Comparison of ENCODE assay signal across 14 cellular contexts in the genomic region with DNA sequence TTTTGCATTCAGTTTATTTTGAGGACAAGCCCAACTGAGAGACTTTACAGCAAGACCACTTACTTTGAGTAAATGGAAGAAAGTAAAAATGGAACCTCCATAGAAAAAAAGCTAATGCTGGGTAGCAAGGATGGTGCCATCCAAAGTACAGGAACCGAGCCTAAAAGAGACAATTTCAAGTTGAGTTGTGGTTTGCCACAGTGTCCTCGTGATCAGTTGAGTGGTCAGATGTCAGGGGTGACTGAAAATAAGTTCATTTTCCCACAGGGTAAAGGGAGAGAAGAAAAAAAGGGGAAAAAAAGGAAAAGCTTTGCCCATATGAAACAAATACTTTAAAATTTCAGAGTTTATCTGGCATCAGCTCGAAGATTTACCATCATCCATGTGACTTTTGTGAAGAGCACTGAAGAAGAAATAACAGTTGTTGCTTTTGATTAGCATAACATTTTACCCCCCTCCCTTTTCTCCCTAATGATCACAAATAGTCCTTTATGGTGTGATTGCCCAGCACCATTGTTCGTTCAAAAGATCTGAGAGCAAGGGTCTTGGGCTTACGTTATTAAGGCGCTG.
DNase-seq lines count a peak whose midpoint lies in the region; ATAC-seq and TF ChIP-seq lines count a peak whose summit lies in the region.
"Had no signal": no experiment of that assay in that cellular context is flagged by ENCODE, and none has a peak within 500 bp of the region (broad histone marks: within the 10 kb centered on the region; RNA-seq: fewer than 3 reads in every experiment).

No MANE protein-coding gene starts in this region.

- H3K9me3 ChIP-seq in hepatocyte (ENCODE audit: low read depth) (no peaks in the 10 kb centered on the region), subcutaneous abdominal adipose tissue (ENCODE audit: control insufficient read depth in 5 of 5, low read length in 5 of 5) (no peaks in the 10 kb centered on the region)

- no peaks in the 10 kb centered on the region for H3K36me3 ChIP-seq in hepatocyte (replicated peaks; ENCODE audit: insufficient read depth, low read depth)
- H3K36me3 ChIP-seq in subcutaneous abdominal adipose tissue (ENCODE audit: control insufficient read depth in 5 of 5, insufficient read depth in 5 of 5, low read length in 5 of 5): no peaks in the 10 kb centered on the region
- H3K36me3 ChIP-seq: MG63 had no signal

- no peaks in the 10 kb centered on the region for H3K27me3 ChIP-seq in hepatocyte
- H3K27me3 ChIP-seq in subcutaneous abdominal adipose tissue (ENCODE audit: control insufficient read depth in 5 of 5, insufficient read depth in 4 of 5, low read length in 5 of 5): no peaks in the 10 kb centered on the region
- H3K27me3 ChIP-seq: MG63 had no signal

- no peak for ATAC-seq in activated CD8-positive, alpha-beta T cell treated with anti-CD3 and anti-CD28 coated beads, Interleukin-2, amount 10 ng/mL, durations not matched to agents 7 days and 5 days
- ATAC-seq in activated CD8-positive, alpha-beta T cell treated with anti-CD3 and anti-CD28 coated beads for 36 hours: no peak
- no peak for ATAC-seq in HG03521 (IDR thresholded peaks at IDR 0.05; ENCODE audit: unreplicated experiment)

- peak; percentile 25 for DNase-seq in activated CD8-positive, alpha-beta T cell treated with anti-CD3 and anti-CD28 coated beads, Interleukin-2, amount 10 ng/mL, durations not matched to agents 7 days and 5 days
- no peak for DNase-seq in activated CD8-positive, alpha-beta T cell treated with anti-CD3 and anti-CD28 coated beads for 36 hours
- DNase-seq in NOMO-1 treated with DMSO at 0.1 percent for 48 hours (lab: John Stamatoyannopoulos, UW; ENCODE audit: unreplicated experiment): peak; percentile 22
- no peak for DNase-seq in hepatocyte (ENCODE audit: low spot score)
- DNase-seq in iPS-NIHi7 (ENCODE audit: extremely low spot score): no peak
- DNase-seq in SKM-1 (lab: John Stamatoyannopoulos, UW; ENCODE audit: unreplicated experiment): no peak
- DNase-seq: ACHN; activated B cell treated with CpG ODN at 0.5 μM for 24 hours; central memory CD4-positive, alpha-beta T cell; stimulated activated CD4-positive, alpha-beta T cell treated with anti-CD3 and anti-CD28 coated beads, Interleukin-4, amount 100 ng/mL, for 24 hours had no signal

- H3K4me3 ChIP-seq in hepatocyte (no peak overlapping the region), subcutaneous abdominal adipose tissue (ENCODE audit: low read depth in 1 of 5, low read length in 5 of 5) (peak overlapping the region in 1 of 5 donors; percentile 66)
- H3K4me3 ChIP-seq: MG63 had no signal

- POLR2A ChIA-PET in activated CD8-positive, alpha-beta T cell treated with anti-CD3 and anti-CD28 coated beads, Interleukin-2, amount 10 ng/mL, durations not matched to agents 7 days and 5 days (lab: Charles Lee): no interaction called here
- POLR2A ChIA-PET in activated CD8-positive, alpha-beta T cell treated with anti-CD3 and anti-CD28 coated beads for 36 hours (lab: Charles Lee): no interaction called here

- H3K4me2 ChIP-seq in hepatocyte: no peak overlapping the region

- no peaks in the 10 kb centered on the region for H3K79me2 ChIP-seq in hepatocyte

- CTCF ChIA-PET in activated CD8-positive, alpha-beta T cell treated with anti-CD3 and anti-CD28 coated beads, Interleukin-2, amount 10 ng/mL, durations not matched to agents 7 days and 5 days (lab: Charles Lee): interaction anchor here (1.1 to 1.9 kb wide), 3 partner anchors 18 to 144 kb away, joined by 4 read pairs; no protein-coding TSS in a partner anchor
- CTCF ChIA-PET in activated CD8-positive, alpha-beta T cell treated with anti-CD3 and anti-CD28 coated beads for 36 hours (lab: Charles Lee): interaction anchor here (2.2 kb wide), 1 partner anchor 308 kb away, joined by 5 read pairs; no protein-coding TSS in a partner anchor

- WGBS in hepatocyte (ENCODE audit: low lambda C conversion rate, missing lambda C conversion rate): 91% methylated on average over 6 of the region's 6 CpGs

- H3K4me3 Mint-ChIP-seq in activated CD8-positive, alpha-beta T cell treated with anti-CD3 and anti-CD28 coated beads, Interleukin-2, amount 10 ng/mL, durations not matched to agents 7 days and 5 days: no peak overlapping the region
- no peak overlapping the region for H3K4me3 Mint-ChIP-seq in activated CD8-positive, alpha-beta T cell treated with anti-CD3 and anti-CD28 coated beads for 36 hours
- H3K4me3 Mint-ChIP-seq: activated B cell treated with CpG ODN at 0.5 μM for 24 hours; activated naive CD4-positive, alpha-beta T cell treated with anti-CD3 and anti-CD28 coated beads, Interleukin-2, amount 50 U/mL, for 24 hours had no signal

- H3K4me1 Mint-ChIP-seq in activated CD8-positive, alpha-beta T cell treated with anti-CD3 and anti-CD28 coated beads, Interleukin-2, amount 10 ng/mL, durations not matched to agents 7 days and 5 days (ENCODE audit: low read depth): peaks cover 17% of the 10 kb centered on the region
- H3K4me1 Mint-ChIP-seq in activated CD8-positive, alpha-beta T cell treated with anti-CD3 and anti-CD28 coated beads for 36 hours (ENCODE audit: low read depth): peaks cover 10% of the 10 kb centered on the region

- H3K4me1 ChIP-seq in hepatocyte (ENCODE audit: insufficient read depth): peaks cover 15% of the 10 kb centered on the region
- peaks cover 5 to 46% (median 32%) of the 10 kb centered on the region in 5 donors for H3K4me1 ChIP-seq in subcutaneous abdominal adipose tissue (ENCODE audit: control insufficient read depth in 5 of 5, insufficient read depth in 5 of 5, low read length in 5 of 5)

- H3K9ac ChIP-seq in subcutaneous abdominal adipose tissue (ENCODE audit: low read length in 5 of 5): no peak overlapping the region

- H3K9me2 ChIP-seq in hepatocyte (replicated peaks; ENCODE audit: insufficient read depth): no peaks in the 10 kb centered on the region

- no peaks in the 10 kb centered on the region for H4K20me1 ChIP-seq in hepatocyte (ENCODE audit: insufficient read depth, poor library complexity, severe bottlenecking)

- peaks cover 9% of the 10 kb centered on the region for H3K27me3 Mint-ChIP-seq in activated CD8-positive, alpha-beta T cell treated with anti-CD3 and anti-CD28 coated beads, Interleukin-2, amount 10 ng/mL, durations not matched to agents 7 days and 5 days (ENCODE audit: low read depth)
- no peaks in the 10 kb centered on the region for H3K27me3 Mint-ChIP-seq in activated CD8-positive, alpha-beta T cell treated with anti-CD3 and anti-CD28 coated beads for 36 hours
- H3K27me3 Mint-ChIP-seq: activated B cell treated with CpG ODN at 0.5 μM for 24 hours; activated naive CD4-positive, alpha-beta T cell treated with anti-CD3 and anti-CD28 coated beads, Interleukin-2, amount 50 U/mL, for 24 hours had no signal

- no peaks in the 10 kb centered on the region for H3K9me3 Mint-ChIP-seq in activated CD8-positive, alpha-beta T cell treated with anti-CD3 and anti-CD28 coated beads, Interleukin-2, amount 10 ng/mL, durations not matched to agents 7 days and 5 days (ENCODE audit: insufficient read depth)
- H3K9me3 Mint-ChIP-seq in activated CD8-positive, alpha-beta T cell treated with anti-CD3 and anti-CD28 coated beads for 36 hours: no peaks in the 10 kb centered on the region
- H3K9me3 Mint-ChIP-seq: activated B cell treated with CpG ODN at 0.5 μM for 24 hours; activated naive CD4-positive, alpha-beta T cell treated with anti-CD3 and anti-CD28 coated beads, Interleukin-2, amount 50 U/mL, for 24 hours had no signal

- no peak for TF ChIP-seq CTCF in activated CD8-positive, alpha-beta T cell treated with anti-CD3 and anti-CD28 coated beads for 36 hours (IDR thresholded peaks at IDR 0.05)
- no peak for TF ChIP-seq CTCF in hepatocyte (IDR thresholded peaks at IDR 0.05; ENCODE audit: poor library complexity)

- H2AFZ ChIP-seq in hepatocyte: no peak overlapping the region

- no peak overlapping the region for H3K27ac Mint-ChIP-seq in activated CD8-positive, alpha-beta T cell treated with anti-CD3 and anti-CD28 coated beads, Interleukin-2, amount 10 ng/mL, durations not matched to agents 7 days and 5 days
- H3K27ac Mint-ChIP-seq in activated CD8-positive, alpha-beta T cell treated with anti-CD3 and anti-CD28 coated beads for 36 hours: no peak overlapping the region
- H3K27ac Mint-ChIP-seq: activated B cell treated with CpG ODN at 0.5 μM for 24 hours; activated naive CD4-positive, alpha-beta T cell treated with anti-CD3 and anti-CD28 coated beads, Interleukin-2, amount 50 U/mL, for 24 hours had no signal

- intact Hi-C loops in activated CD8-positive, alpha-beta T cell treated with anti-CD3 and anti-CD28 coated beads for 36 hours (cut with micrococcal nuclease): no loop called here

- peaks cover 2% of the 10 kb centered on the region for H3K36me3 Mint-ChIP-seq in activated CD8-positive, alpha-beta T cell treated with anti-CD3 and anti-CD28 coated beads, Interleukin-2, amount 10 ng/mL, durations not matched to agents 7 days and 5 days (ENCODE audit: low read depth)
- no peaks in the 10 kb centered on the region for H3K36me3 Mint-ChIP-seq in activated CD8-positive, alpha-beta T cell treated with anti-CD3 and anti-CD28 coated beads for 36 hours (ENCODE audit: low read depth)

- H3K27ac ChIP-seq in hepatocyte (peak overlapping the region; percentile 77), subcutaneous abdominal adipose tissue (ENCODE audit: low read depth, low read length) (peak overlapping the region; percentile 80)

Comparison
In these comparisons a context has a peak if more than half of its experiments do, and no peak if none do; other contexts are left out.
1. DNase-seq: peak in activated CD8-positive, alpha-beta T cell treated with anti-CD3 and anti-CD28 coated beads, Interleukin-2, amount 10 ng/mL, durations not matched to agents 7 days and 5 days (single experiment) and NOMO-1 treated with DMSO at 0.1 percent for 48 hours (single experiment); none in activated CD8-positive, alpha-beta T cell treated with anti-CD3 and anti-CD28 coated beads for 36 hours (single experiment), hepatocyte (single experiment), iPS-NIHi7 (single experiment) and SKM-1 (single experiment).